ENCODE assay signal across 16 cellular contexts in genomic region chr1:3504823-3505155, GRCh38. TPM values are rescaled to one million over a fixed set of nuclear protein-coding genes. Genes with fewer than 3 reads are reported as not detected.
A peak's percentile ranks its signal among the peaks of the same experiment; 100 is the strongest.
DNase-seq lines count a peak whose midpoint lies in the region; ATAC-seq, FAIRE-seq and TF ChIP-seq lines count a peak whose summit lies in the region.
"Had no signal": no experiment of that assay in that cellular context is flagged by ENCODE, and none has a peak within 500 bp of the region (broad histone marks: within the 10 kb centered on the region; RNA-seq: fewer than 3 reads in every experiment).

No MANE protein-coding gene starts in this region.

- H3K36me3 ChIP-seq in duodenal mucosa (ENCODE audit: control insufficient read depth in 1 of 2, insufficient read depth in 2 of 2, low read length in 2 of 2) (no peaks in the 10 kb centered on the region), psoas muscle (ENCODE audit: insufficient read depth in 1 of 2, low read depth in 1 of 2) (no peaks in the 10 kb centered on the region)

- POLR2A ChIA-PET in A549 (lab: Yijun Ruan, JAX), result no interaction called here

- no peak for TF ChIP-seq EP300 in A549 (IDR thresholded peaks at IDR 0.05)

- ATAC-seq in A549 (no peak), psoas muscle (peak; percentile 41 to 73 (median 60)), GM19328 (IDR thresholded peaks at IDR 0.05; ENCODE audit: unreplicated experiment) (no peak)

- no peak overlapping the region for H3K4me3 Mint-ChIP-seq in activated naive CD8-positive, alpha-beta T cell treated with anti-CD3 and anti-CD28 coated beads for 36 hours
- H3K4me3 Mint-ChIP-seq: activated naive CD8-positive, alpha-beta T cell treated with anti-CD3 and anti-CD28 coated beads, Interleukin-2, amount 10 ng/mL, durations not matched to agents 7 days and 5 days; neural crest cell had no signal

- no peak for TF ChIP-seq POLR2A in A549 (IDR thresholded peaks at IDR 0.05; ENCODE audit: low read length)

- no peaks in the 10 kb centered on the region for H3K4me1 Mint-ChIP-seq in activated naive CD8-positive, alpha-beta T cell treated with anti-CD3 and anti-CD28 coated beads for 36 hours
- H3K4me1 Mint-ChIP-seq: activated naive CD8-positive, alpha-beta T cell treated with anti-CD3 and anti-CD28 coated beads, Interleukin-2, amount 10 ng/mL, durations not matched to agents 7 days and 5 days; neural crest cell had no signal

- no peaks in the 10 kb centered on the region for H3K27me3 Mint-ChIP-seq in activated naive CD8-positive, alpha-beta T cell treated with anti-CD3 and anti-CD28 coated beads for 36 hours
- H3K27me3 Mint-ChIP-seq: activated naive CD8-positive, alpha-beta T cell treated with anti-CD3 and anti-CD28 coated beads, Interleukin-2, amount 10 ng/mL, durations not matched to agents 7 days and 5 days had no signal

- CTCF ChIA-PET in A549 (lab: Yijun Ruan, JAX), result interaction anchor here (0.7 to 4.0 kb wide), 5 partner anchors 14 to 116 kb away, joined by 3 to 13 read pairs (median 7); no protein-coding TSS in a partner anchor

- H3K4me3 ChIP-seq in A549, result no peak overlapping the region
- H3K4me3 ChIP-seq in duodenal mucosa (ENCODE audit: low read depth in 1 of 2, low read length in 2 of 2), result no peak overlapping the region
- H3K4me3 ChIP-seq in psoas muscle, result peak overlapping the region; percentile 9
- H3K4me3 ChIP-seq: stomach had no signal

- no peak for TF ChIP-seq CTCF in A549 (IDR thresholded peaks at IDR 0.05)
- no peak for TF ChIP-seq CTCF in psoas muscle (IDR thresholded peaks at IDR 0.05)

- TF ChIP-seq RAD21 in A549 (conservative IDR thresholded peaks at IDR 0.05 in 1 of 2, IDR thresholded peaks at IDR 0.05 in 1 of 2), result no peak

- no peaks in the 10 kb centered on the region for H3K9me3 Mint-ChIP-seq in activated naive CD8-positive, alpha-beta T cell treated with anti-CD3 and anti-CD28 coated beads for 36 hours
- H3K9me3 Mint-ChIP-seq: activated naive CD8-positive, alpha-beta T cell treated with anti-CD3 and anti-CD28 coated beads, Interleukin-2, amount 10 ng/mL, durations not matched to agents 7 days and 5 days; neural crest cell had no signal

- no CpG with 5 or more reads among the region's 7 CpGs for WGBS in A549 (ENCODE audit: missing lambda C conversion rate)
- WGBS in psoas muscle, 3 donors, result 39 to 74% (median 69%) methylated on average over 7 of the region's 7 CpGs

- H3K27ac ChIP-seq in A549 (peak overlapping the region; percentile 76 to 93), duodenal mucosa (ENCODE audit: low read depth, low read length) (peak overlapping the region; percentile 10), psoas muscle (peak overlapping the region; percentile 88)

- H3K36me3 Mint-ChIP-seq in activated naive CD8-positive, alpha-beta T cell treated with anti-CD3 and anti-CD28 coated beads for 36 hours, result no peaks in the 10 kb centered on the region
- H3K36me3 Mint-ChIP-seq: activated naive CD8-positive, alpha-beta T cell treated with anti-CD3 and anti-CD28 coated beads, Interleukin-2, amount 10 ng/mL, durations not matched to agents 7 days and 5 days had no signal

- H3K27ac Mint-ChIP-seq in activated naive CD8-positive, alpha-beta T cell treated with anti-CD3 and anti-CD28 coated beads for 36 hours, result no peak overlapping the region
- H3K27ac Mint-ChIP-seq: activated naive CD8-positive, alpha-beta T cell treated with anti-CD3 and anti-CD28 coated beads, Interleukin-2, amount 10 ng/mL, durations not matched to agents 7 days and 5 days had no signal

- FAIRE-seq in A549 (lab: Jason Lieb, UNC), result no peak
- FAIRE-seq: colon, small intestine had no signal

- H3K9ac ChIP-seq in duodenal mucosa (ENCODE audit: low read depth in 1 of 2, low read length in 2 of 2), result no peak overlapping the region

- H3K4me1 ChIP-seq in A549 (peaks cover 24% of the 10 kb centered on the region), duodenal mucosa (ENCODE audit: control insufficient read depth in 1 of 2, insufficient read depth in 2 of 2, low read length in 2 of 2) (no peaks in the 10 kb centered on the region), psoas muscle (peaks cover 18% of the 10 kb centered on the region)
- H3K4me1 ChIP-seq: stomach had no signal

- H3K9me3 ChIP-seq in A549, result no peaks in the 10 kb centered on the region
- no peaks in the 10 kb centered on the region for H3K9me3 ChIP-seq in duodenal mucosa (ENCODE audit: control insufficient read depth in 1 of 2, low read length in 2 of 2)
- H3K9me3 ChIP-seq in psoas muscle, result no peaks in the 10 kb centered on the region
- H3K9me3 ChIP-seq: stomach had no signal

- intact Hi-C loops in psoas muscle (cut with DNase I), result no loop called here

- peak overlapping the region; percentile 49 for H3K4me2 ChIP-seq in A549

- H3K27me3 ChIP-seq in duodenal mucosa (ENCODE audit: control insufficient read depth in 1 of 2, insufficient read depth in 2 of 2, low read length in 2 of 2) (no peaks in the 10 kb centered on the region), psoas muscle (ENCODE audit: insufficient read depth in 3 of 3, low read length in 2 of 3) (no peaks in the 10 kb centered on the region)
- H3K27me3 ChIP-seq: stomach had no signal

- DNase-seq in A549 (ENCODE audit: low read depth in 1 of 2, low spot score in 1 of 2) (no peak), LHCN-M2 (ENCODE audit: low read depth) (peak; percentile 80), psoas muscle (peak in 1 of 2 donors; percentile 57), GM19238 (ENCODE audit: insufficient read length, low spot score) (no peak)
- no peak for DNase-seq in activated CD8-positive, alpha-beta memory T cell treated with anti-CD3 and anti-CD28 coated beads for 24 hours
- DNase-seq in activated naive CD8-positive, alpha-beta T cell treated with anti-CD3 and anti-CD28 coated beads for 36 hours, result no peak
- DNase-seq: activated naive CD8-positive, alpha-beta T cell treated with anti-CD3 and anti-CD28 coated beads, Interleukin-2, amount 10 ng/mL, durations not matched to agents 7 days and 5 days; MM.1S; NCI-H446; small intestine; stomach; T-helper 2 cell had no signal

TF ChIP-seq in A549, 52 proteins besides CTCF, POLR2A, EP300 and RAD21:
- no peak for TF ChIP-seq ZFP36 (IDR thresholded peaks at IDR 0.05; ENCODE audit: borderline replicate concordance, partially characterized antibody)
- TF ChIP-seq HOXA7 (CRISPR knock-in tag; IDR thresholded peaks at IDR 0.05), result no peak
- TF ChIP-seq HDAC2 (IDR thresholded peaks at IDR 0.05), result no peak
- TF ChIP-seq RCOR1 (IDR thresholded peaks at IDR 0.05; ENCODE audit: low read depth, low read length), result no peak
- no peak for TF ChIP-seq HEYL (CRISPR knock-in tag; IDR thresholded peaks at IDR 0.05)
- TF ChIP-seq FOSL2 (IDR thresholded peaks at IDR 0.05), result no peak
- no peak for TF ChIP-seq FOSL2 (CRISPR knock-in tag; IDR thresholded peaks at IDR 0.05)
- TF ChIP-seq, protein P1, sequence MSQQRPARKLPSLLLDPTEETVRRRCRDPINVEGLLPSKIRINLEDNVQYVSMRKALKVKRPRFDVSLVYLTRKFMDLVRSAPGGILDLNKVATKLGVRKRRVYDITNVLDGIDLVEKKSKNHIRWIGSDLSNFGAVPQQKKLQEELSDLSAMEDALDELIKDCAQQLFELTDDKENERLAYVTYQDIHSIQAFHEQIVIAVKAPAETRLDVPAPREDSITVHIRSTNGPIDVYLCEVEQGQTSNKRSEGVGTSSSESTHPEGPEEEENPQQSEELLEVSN (IDR thresholded peaks at IDR 0.05; ENCODE audit: borderline replicate concordance, low read depth), result no peak
- TF ChIP-seq NR3C1 (IDR thresholded peaks at IDR 0.05), result no peak
- TF ChIP-seq RARB (CRISPR knock-in tag; IDR thresholded peaks at IDR 0.05), result no peak

RNA-seq across cellular contexts. Expression of gene ARHGEF16, which starts 50.3 kb away (rescaled TPM):
- polyA plus RNA-seq in A549 (2011; rRNA removed), result 1.4 and 1.7 TPM in 2 replicates
- polyA plus RNA-seq in A549 (2012; cell fraction: cytosol; rRNA removed), result 4.0 and 4.1 TPM in 2 replicates
- polyA plus RNA-seq in A549 (2012; cell fraction: nucleus; rRNA removed), result 9.6 and 11.9 TPM in 2 replicates
- polyA plus RNA-seq in A549 (2017; fragmentation: RNase III; extraction: RNeasy Plus Mini Kit Qiagen cat#74134 plus additional on column Dnase treatment), result 2.7 to 3.2 TPM (median 3.0 TPM) in 3 replicates
- polyA minus RNA-seq in A549 (2011; rRNA and poly(A)+ RNA removed), result 2.9 and 6.0 TPM in 2 replicates
- total RNA-seq in LHCN-M2 (2014; rRNA removed), result not detected in 2 replicates
- not detected for polyA plus RNA-seq in LHCN-M2 (2012)
- under 1 TPM; 0.29 to 0.56 (median 0.49) TPM for total RNA-seq in psoas muscle
- polyA plus RNA-seq in psoas muscle, result under 1 TPM; 0.29 to 0.55 (median 0.52) TPM
- total RNA-seq in activated naive CD8-positive, alpha-beta T cell treated with anti-CD3 and anti-CD28 coated beads for 36 hours, result under 1 TPM in 1 of 2 experiments, not detected in 1; 0.12 TPM
- total RNA-seq: activated naive CD8-positive, alpha-beta T cell treated with anti-CD3 and anti-CD28 coated beads, Interleukin-2, amount 10 ng/mL, durations not matched to agents 7 days and 5 days had no signal

Comparison
In these comparisons a context has a peak if more than half of its experiments do, and no peak if none do; other contexts are left out.
1. ATAC-seq: peak in psoas muscle (4 of 4); none in A549 (0 of 2) and GM19328 (single experiment).
2. H3K27ac ChIP-seq: peak in every context shown above with its lines; median percentile 88 in psoas muscle; 84 in A549; 10 in duodenal mucosa.